ENCODE assay signal across 24 cellular contexts in the genomic region with DNA sequence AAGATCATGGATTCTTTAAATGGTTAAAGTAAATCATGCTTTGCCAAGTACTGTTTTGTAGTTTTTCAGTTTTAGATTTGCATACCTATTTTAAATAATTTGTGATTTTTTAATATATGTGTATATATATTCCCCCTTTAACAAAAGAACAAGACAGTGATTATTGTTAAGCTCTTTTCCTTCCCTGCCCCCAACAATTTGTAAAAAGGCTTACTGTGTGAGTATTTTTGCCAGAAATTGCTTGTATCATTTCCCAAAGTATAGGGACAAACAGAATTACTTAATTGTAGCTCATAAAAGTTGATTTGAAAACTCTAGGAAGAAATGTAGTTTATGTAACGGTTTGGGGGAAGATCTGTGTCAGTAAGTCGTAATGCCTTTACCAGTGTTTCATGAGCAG. TPM values are rescaled to one million over a fixed set of nuclear protein-coding genes. Genes with fewer than 3 reads are reported as not detected.
DNase-seq lines count a peak whose midpoint lies in the region; ATAC-seq and TF ChIP-seq lines count a peak whose summit lies in the region.
"Had no signal": no experiment of that assay in that cellular context is flagged by ENCODE, and none has a peak within 500 bp of the region (broad histone marks: within the 10 kb centered on the region; RNA-seq: fewer than 3 reads in every experiment).

No MANE protein-coding gene starts in this region.

- peaks cover 4% of the 10 kb centered on the region for H3K27me3 Mint-ChIP-seq in nephron progenitor cell (ENCODE audit: low read depth, poor library complexity)
- H3K27me3 Mint-ChIP-seq: activated CD4-positive, alpha-beta T cell treated with anti-CD3 and anti-CD28 coated beads for 36 hours; activated naive CD8-positive, alpha-beta T cell; effector memory CD8-positive, alpha-beta T cell; naive B cell had no signal

- TF ChIP-seq EP300 in esophagus muscularis mucosa (IDR thresholded peaks at IDR 0.05), result no peak

- H3K36me3 ChIP-seq in left ventricle myocardium inferior, result peaks cover 38% of the 10 kb centered on the region
- H3K36me3 ChIP-seq in heart left ventricle, result peaks cover 0 to 63% (median 29%) of the 10 kb centered on the region in 9 donors
- H3K36me3 ChIP-seq in esophagus muscularis mucosa, result peaks cover 0 to 16% (median 8%) of the 10 kb centered on the region in 4 donors
- peaks cover 7% of the 10 kb centered on the region for H3K36me3 ChIP-seq in rectal smooth muscle tissue (ENCODE audit: control insufficient read depth, insufficient read depth, low read length)
- H3K36me3 ChIP-seq in vagina, result peaks cover 0 to 14% of the 10 kb centered on the region in 2 donors

- no peaks in the 10 kb centered on the region for H3K36me3 Mint-ChIP-seq in nephron progenitor cell (ENCODE audit: low read depth)

- TF ChIP-seq POLR2A in heart left ventricle (IDR thresholded peaks at IDR 0.05), result no peak
- no peak for TF ChIP-seq POLR2A in esophagus muscularis mucosa (IDR thresholded peaks at IDR 0.05; ENCODE audit: low read depth)
- TF ChIP-seq POLR2A in vagina (IDR thresholded peaks at IDR 0.05), result no peak

- H3K27ac ChIP-seq in left ventricle myocardium inferior (replicated peaks) (peak overlapping the region; percentile 5), heart left ventricle (peak overlapping the region in 2 of 12 donors; percentile 14 to 50), esophagus muscularis mucosa (replicated peaks in 1 of 4) (peak overlapping the region; percentile 25 to 71 (median 52)), rectal smooth muscle tissue (ENCODE audit: low read depth, low read length) (peak overlapping the region; percentile 44), vagina (peak overlapping the region; percentile 14)
- H3K27ac ChIP-seq: BLaER1 treated with 17β-estradiol and CSF1 and Interleukin-3, amounts not matched to agents 10 nM and 100 nM had no signal

- intact Hi-C loops in left ventricle myocardium inferior (cut with micrococcal nuclease) (no loop called here), heart left ventricle (cut with DNase I) (no loop called here), esophagus muscularis mucosa (cut with DNase I) (no loop called here), vagina (cut with DNase I) (no loop called here)

- H3K4me1 Mint-ChIP-seq in nephron progenitor cell, result no peaks in the 10 kb centered on the region

- H3K4me3 Mint-ChIP-seq in nephron progenitor cell, result no peak overlapping the region
- H3K4me3 Mint-ChIP-seq: activated CD4-positive, alpha-beta T cell treated with anti-CD3 and anti-CD28 coated beads for 36 hours; activated naive CD8-positive, alpha-beta T cell; activated T-helper 1 cell treated with anti-CD3 and anti-CD28 coated beads, Interleukin-12 subunit alpha, Interleukin-12 subunit beta, Interleukin-2, Interleukin-4 antibody, amounts not matched to agents 30 ng/mL and 10 ng/mL and 1 ng/mL, durations not matched to agents 14 hours and 24 hours and 36 hours; effector memory CD8-positive, alpha-beta T cell; naive B cell had no signal

- H3K27ac Mint-ChIP-seq in nephron progenitor cell, result no peak overlapping the region
- H3K27ac Mint-ChIP-seq: activated CD4-positive, alpha-beta T cell treated with anti-CD3 and anti-CD28 coated beads for 36 hours; activated naive CD8-positive, alpha-beta T cell; activated T-helper 1 cell treated with anti-CD3 and anti-CD28 coated beads, Interleukin-12 subunit alpha, Interleukin-12 subunit beta, Interleukin-2, Interleukin-4 antibody, amounts not matched to agents 30 ng/mL and 10 ng/mL and 1 ng/mL, durations not matched to agents 14 hours and 24 hours and 36 hours had no signal

- no peaks in the 10 kb centered on the region for H3K9me3 Mint-ChIP-seq in nephron progenitor cell
- H3K9me3 Mint-ChIP-seq: activated T-helper 1 cell treated with anti-CD3 and anti-CD28 coated beads, Interleukin-12 subunit alpha, Interleukin-12 subunit beta, Interleukin-2, Interleukin-4 antibody, amounts not matched to agents 30 ng/mL and 10 ng/mL and 1 ng/mL, durations not matched to agents 14 hours and 24 hours and 36 hours; effector memory CD8-positive, alpha-beta T cell; naive B cell had no signal

- no peak for TF ChIP-seq CTCF in left ventricle myocardium inferior (IDR thresholded peaks at IDR 0.05; ENCODE audit: borderline replicate concordance)
- no peak for TF ChIP-seq CTCF in heart left ventricle (IDR thresholded peaks at IDR 0.05)
- TF ChIP-seq CTCF in esophagus muscularis mucosa (IDR thresholded peaks at IDR 0.05), result no peak
- no peak for TF ChIP-seq CTCF in vagina (IDR thresholded peaks at IDR 0.05)
- TF ChIP-seq CTCF in nephron progenitor cell (IDR thresholded peaks at IDR 0.05), result no peak

- no peak for DNase-seq in left ventricle myocardium inferior
- no peak for DNase-seq in heart left ventricle
- DNase-seq in esophagus muscularis mucosa (ENCODE audit: extremely low spot score), result no peak
- DNase-seq in vagina (ENCODE audit: extremely low spot score in 2 of 2), result no peak
- DNase-seq in RKO (ENCODE audit: low spot score), result no peak
- no peak for DNase-seq in nephron progenitor cell
- no peak for DNase-seq in NCI-H69 (lab: John Stamatoyannopoulos, UW)
- DNase-seq: activated CD4-positive, alpha-beta T cell treated with anti-CD3 and anti-CD28 coated beads for 36 hours; Caco-2; DND-41; effector memory CD8-positive, alpha-beta T cell; esophagus squamous epithelium; Kasumi-1; naive B cell; NCI-H1694 treated with DMSO at 0.1 percent for 48 hours; NCI-H748 treated with DMSO at 0.1 percent for 48 hours; SHP77; trophoblast cell had no signal

- no peak for ATAC-seq in heart left ventricle
- ATAC-seq: activated CD4-positive, alpha-beta T cell treated with anti-CD3 and anti-CD28 coated beads for 36 hours had no signal

- H3K9me3 ChIP-seq in left ventricle myocardium inferior (replicated peaks) (no peaks in the 10 kb centered on the region), heart left ventricle (peaks cover 0 to 9% (median 0%) of the 10 kb centered on the region in 12 donors), esophagus muscularis mucosa (no peaks in the 10 kb centered on the region), vagina (no peaks in the 10 kb centered on the region)
- H3K9me3 ChIP-seq: BLaER1 treated with 17β-estradiol and CSF1 and Interleukin-3, amounts not matched to agents 10 nM and 100 nM; Caco-2; esophagus squamous epithelium had no signal

- H3K27me3 ChIP-seq in left ventricle myocardium inferior (ENCODE audit: low read depth) (no peaks in the 10 kb centered on the region), heart left ventricle (no peaks in the 10 kb centered on the region), esophagus muscularis mucosa (no peaks in the 10 kb centered on the region), rectal smooth muscle tissue (ENCODE audit: control insufficient read depth, insufficient read depth, low read length) (no peaks in the 10 kb centered on the region), vagina (no peaks in the 10 kb centered on the region)
- H3K27me3 ChIP-seq: BLaER1 treated with 17β-estradiol and CSF1 and Interleukin-3, amounts not matched to agents 10 nM and 100 nM; esophagus squamous epithelium had no signal

- 25 to 47% (median 39%) methylated on average over 2 of the region's 2 CpGs for WGBS in heart left ventricle, 4 donors
- 29% methylated on average over 2 of the region's 2 CpGs for WGBS in esophagus muscularis mucosa

- H3K4me1 ChIP-seq in left ventricle myocardium inferior, result peaks cover 61% of the 10 kb centered on the region
- H3K4me1 ChIP-seq in heart left ventricle, result peaks cover 0 to 59% (median 23%) of the 10 kb centered on the region in 12 donors
- H3K4me1 ChIP-seq in esophagus muscularis mucosa, result peaks cover 24 to 58% (median 58%) of the 10 kb centered on the region in 4 donors
- peaks cover 15% of the 10 kb centered on the region for H3K4me1 ChIP-seq in rectal smooth muscle tissue (ENCODE audit: control insufficient read depth, insufficient read depth, low read length)
- peaks cover 39% of the 10 kb centered on the region for H3K4me1 ChIP-seq in vagina
- H3K4me1 ChIP-seq: Caco-2 had no signal

- H3K4me3 ChIP-seq in left ventricle myocardium inferior (no peak overlapping the region), heart left ventricle (no peak overlapping the region), esophagus muscularis mucosa (peak overlapping the region; percentile 6 to 28 (median 16)), rectal smooth muscle tissue (ENCODE audit: low read length) (no peak overlapping the region), vagina (no peak overlapping the region)
- H3K4me3 ChIP-seq: BLaER1 treated with 17β-estradiol and CSF1 and Interleukin-3, amounts not matched to agents 10 nM and 100 nM; esophagus squamous epithelium; GM12878; lung had no signal

- H3K9ac ChIP-seq in rectal smooth muscle tissue (ENCODE audit: low read length), result no peak overlapping the region
- H3K9ac ChIP-seq: BLaER1 treated with 17β-estradiol and CSF1 and Interleukin-3, amounts not matched to agents 10 nM and 100 nM had no signal

RNA-seq across cellular contexts. Expression of a gene that starts 19.0 kb away (rescaled TPM):
- total RNA-seq in left ventricle myocardium inferior (23.3 TPM), heart left ventricle (10 to 100 TPM; 11.5 to 26.1 (median 20.3) TPM), esophagus muscularis mucosa (10 to 100 TPM; 23.7 to 35.7 (median 25.6) TPM), vagina (40.0 TPM)
- polyA plus RNA-seq in heart left ventricle, result 1 to 10 TPM; 4.2 to 4.4 TPM

Comparison
In these comparisons a context has a peak if more than half of its experiments do, and no peak if none do; other contexts are left out.
1. H3K4me3 ChIP-seq: peak in esophagus muscularis mucosa (4 of 4); none in left ventricle myocardium inferior (single experiment), heart left ventricle (0 of 12), rectal smooth muscle tissue (single experiment) and vagina (0 of 2).